ENCODE assay signal across 10 cellular contexts in the genomic region with DNA sequence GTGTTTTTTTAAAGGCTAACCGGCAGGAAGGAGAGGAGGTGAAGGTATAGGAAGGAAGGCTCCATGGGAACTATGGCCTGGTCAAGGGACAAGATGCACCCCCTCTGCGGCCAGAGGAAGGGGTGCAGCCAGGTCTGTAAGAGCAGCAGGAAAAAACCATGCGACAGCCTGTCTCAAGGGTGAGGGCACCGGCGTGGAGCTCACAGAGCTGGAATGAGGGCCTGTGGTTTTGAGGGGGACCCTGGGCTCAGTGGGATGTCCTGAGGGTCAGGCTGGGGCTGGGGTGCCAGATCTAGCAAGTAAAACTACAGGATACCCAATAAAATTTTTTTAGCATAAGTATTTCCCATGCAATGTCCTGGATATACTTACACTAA. TPM values are rescaled to one million over a fixed set of nuclear protein-coding genes. Genes with fewer than 3 reads are reported as not detected.
DNase-seq lines count a peak whose midpoint lies in the region; ATAC-seq, FAIRE-seq and TF ChIP-seq lines count a peak whose summit lies in the region.
"Had no signal": no experiment of that assay in that cellular context is flagged by ENCODE, and none has a peak within 500 bp of the region (broad histone marks: within the 10 kb centered on the region; RNA-seq: fewer than 3 reads in every experiment).

No MANE protein-coding gene starts in this region.

- POLR2A ChIA-PET in GM12878 (lab: Charles Lee) = interaction anchor here (0.6 to 1.4 kb wide), 3 partner anchors 9 to 46 kb away, joined by 3 to 5 read pairs (median 3); a partner anchor contains a TSS

- no peak overlapping the region for H3K18ac ChIP-seq in mesenchymal stem cell (ENCODE audit: low read depth in 1 of 2, low read length in 2 of 2)

- H3K4me1 Mint-ChIP-seq in activated naive CD4-positive, alpha-beta T cell treated with anti-CD3 and anti-CD28 coated beads, Interleukin-2, amount 50 U/mL, for 24 hours = peaks cover 20% of the 10 kb centered on the region

- H3K27ac ChIP-seq in GM12878 (ENCODE audit: control insufficient read depth, insufficient read depth) (peak overlapping the region; percentile 96), mesenchymal stem cell (ENCODE audit: low read length, poor library complexity, severe bottlenecking) (no peak overlapping the region), upper lobe of left lung (peak overlapping the region; percentile 92 to 98 (median 97))

- H3K14ac ChIP-seq in mesenchymal stem cell (ENCODE audit: low read length in 2 of 2) = peak overlapping the region in 1 of 2 experiments; percentile 73

- H3K4me3 ChIP-seq in GM12878 (peak overlapping the region; percentile 93), mesenchymal stem cell (ENCODE audit: insufficient read depth in 1 of 2, low read depth in 1 of 2, low read length in 2 of 2) (peak overlapping the region in 1 of 2 experiments; percentile 94), upper lobe of left lung (peak overlapping the region; percentile 60 to 86 (median 66))

- H3K9ac ChIP-seq in GM12878 (ENCODE audit: control insufficient read depth, insufficient read depth, low read length) = peak overlapping the region; percentile 78
- H3K9ac ChIP-seq in mesenchymal stem cell (ENCODE audit: low read length) = peak overlapping the region; percentile 97

- TSS peak; percentile 74 for BruUV-seq in GM12878 (replicated peaks; lab: Mats Ljungman, UMichigan)

- peaks cover 8 to 16% of the 10 kb centered on the region in 2 experiments; a peak in 3 of 4 replicates for H3K36me3 ChIP-seq in GM12878 (ENCODE audit: control insufficient read depth in 2 of 2, insufficient read depth in 2 of 2, low read length in 1 of 2)
- peaks cover 26 to 39% of the 10 kb centered on the region in 2 experiments for H3K36me3 ChIP-seq in mesenchymal stem cell (ENCODE audit: control insufficient read depth in 1 of 2, insufficient read depth in 2 of 2, low read depth in 1 of 2, low read length in 2 of 2)
- peaks cover 0 to 32% (median 30%) of the 10 kb centered on the region in 4 donors for H3K36me3 ChIP-seq in upper lobe of left lung

- no peak overlapping the region for H2BK12ac ChIP-seq in mesenchymal stem cell (ENCODE audit: low read length in 2 of 2)

- H3K4me1 ChIP-seq in GM12878 (ENCODE audit: control insufficient read depth, insufficient read depth, low read length) (peaks cover 6% of the 10 kb centered on the region; the same call in 1 of the 2 replicates), mesenchymal stem cell (ENCODE audit: control insufficient read depth, insufficient read depth, low read depth, low read length) (peaks cover 17% of the 10 kb centered on the region), upper lobe of left lung (peaks cover 14 to 20% (median 15%) of the 10 kb centered on the region in 4 donors)

- WGBS in GM12878 (ENCODE audit: insufficient coverage, insufficient replicate concordance, low lambda C conversion rate, missing lambda C conversion rate) = 62% methylated on average over 5 of the region's 5 CpGs
- WGBS in mesenchymal stem cell = 71% methylated on average over 5 of the region's 5 CpGs
- 64 to 77% methylated on average over 5 of the region's 5 CpGs for WGBS in upper lobe of left lung, 2 donors

- CTCF ChIA-PET in GM12878 (lab: Yijun Ruan, JAX) = interaction anchor here (1.3 kb wide), 1 partner anchor 10 kb away, joined by 6 read pairs; a partner anchor contains a TSS

- peak overlapping the region; percentile 67 for H4K8ac ChIP-seq in mesenchymal stem cell (ENCODE audit: low read length)

- H2BK15ac ChIP-seq in mesenchymal stem cell (ENCODE audit: low read depth, poor library complexity, severe bottlenecking) = no peak overlapping the region

- H2BK120ac ChIP-seq in mesenchymal stem cell (ENCODE audit: low read depth, low read length) = no peak overlapping the region

- H4K91ac ChIP-seq in mesenchymal stem cell (ENCODE audit: low read length) = peak overlapping the region; percentile 30

- H2AK5ac ChIP-seq in mesenchymal stem cell (ENCODE audit: low read length, severe bottlenecking) = no peak overlapping the region

- peak overlapping the region; percentile 83 for H3K4me3 Mint-ChIP-seq in activated naive CD4-positive, alpha-beta T cell treated with anti-CD3 and anti-CD28 coated beads, Interleukin-2, amount 50 U/mL, for 24 hours

- H3K4me2 ChIP-seq in GM12878 (ENCODE audit: control insufficient read depth, insufficient read depth) = peak overlapping the region; percentile 89
- H3K4me2 ChIP-seq in mesenchymal stem cell (ENCODE audit: low read length, poor library complexity, severe bottlenecking) = peak overlapping the region; percentile 82

- TF ChIP-seq POLR2A in GM12878 (IDR thresholded peaks at IDR 0.05; ENCODE audit: low read depth, low read length) = no peak
- no peak for TF ChIP-seq POLR2A in upper lobe of left lung (IDR thresholded peaks at IDR 0.05)

- H3K4ac ChIP-seq in mesenchymal stem cell (ENCODE audit: low read depth in 1 of 2, low read length in 2 of 2) = no peak overlapping the region

- peaks cover 20% of the 10 kb centered on the region for H3K79me2 ChIP-seq in GM12878 (ENCODE audit: control insufficient read depth, insufficient read depth, low read length)

- H2BK5ac ChIP-seq in mesenchymal stem cell (ENCODE audit: low read depth, low read length, poor library complexity, severe bottlenecking) = no peak overlapping the region

- no peak for FAIRE-seq in GM12878 (lab: Jason Lieb, UNC)
- FAIRE-seq: islet of Langerhans had no signal

- intact Hi-C loops in GM12878 (cut with micrococcal nuclease; ENCODE audit: unreplicated experiment) = loop anchor here (5.0 kb wide), 1 partner anchor 48 kb away; a partner anchor contains a TSS

- no peaks in the 10 kb centered on the region for H4K20me1 ChIP-seq in GM12878 (ENCODE audit: control insufficient read depth, insufficient read depth)

- peak overlapping the region; percentile 82 for H3K27ac Mint-ChIP-seq in activated naive CD4-positive, alpha-beta T cell treated with anti-CD3 and anti-CD28 coated beads, Interleukin-2, amount 50 U/mL, for 24 hours

- peaks cover 6% of the 10 kb centered on the region for H3K36me3 Mint-ChIP-seq in activated naive CD4-positive, alpha-beta T cell treated with anti-CD3 and anti-CD28 coated beads, Interleukin-2, amount 50 U/mL, for 24 hours

- TF ChIP-seq EP300 in GM12878 (IDR thresholded peaks at IDR 0.05; ENCODE audit: borderline replicate concordance in 1 of 2, control insufficient read depth in 1 of 2, low read depth in 2 of 2, low read length in 2 of 2) = no peak
- TF ChIP-seq EP300 in upper lobe of left lung (IDR thresholded peaks at IDR 0.05) = no peak

- H3K27me3 ChIP-seq in GM12878 (replicated peaks in 1 of 2; ENCODE audit: control insufficient read depth in 2 of 2, insufficient read depth in 2 of 2, low read length in 1 of 2) = no peaks in the 10 kb centered on the region
- peaks cover 8 to 9% of the 10 kb centered on the region in 2 experiments for H3K27me3 ChIP-seq in mesenchymal stem cell (ENCODE audit: control insufficient read depth in 1 of 2, insufficient read depth in 1 of 2, low read length in 2 of 2)
- H3K27me3 ChIP-seq in upper lobe of left lung = no peaks in the 10 kb centered on the region

- SMC1A ChIA-PET in GM12878 (lab: Charles Lee; ENCODE audit: uncharacterized antibody, unreplicated experiment) = no interaction called here

- H2AFZ ChIP-seq in GM12878 (ENCODE audit: control insufficient read depth, low read depth, low read length) = peak overlapping the region; percentile 84
- H2AFZ ChIP-seq in mesenchymal stem cell (ENCODE audit: low read depth, low read length) = peak overlapping the region; percentile 18

- in situ Hi-C loops in GM12878 (cut with MboI) = no loop called here

- TF ChIP-seq RAD21 in GM12878 (IDR thresholded peaks at IDR 0.05; ENCODE audit: insufficient read depth, low read depth, low read length) = no peak

- no peaks in the 10 kb centered on the region for H3K27me3 Mint-ChIP-seq in activated naive CD4-positive, alpha-beta T cell treated with anti-CD3 and anti-CD28 coated beads, Interleukin-2, amount 50 U/mL, for 24 hours

- no peak overlapping the region for H3K23ac ChIP-seq in mesenchymal stem cell (ENCODE audit: low read length in 2 of 2)

- RAD21 ChIA-PET in GM12878 (lab: Charles Lee; ENCODE audit: unreplicated experiment) = interaction anchor here (1.0 kb wide), 1 partner anchor 47 kb away, joined by 3 read pairs; a partner anchor contains a TSS

- no peaks in the 10 kb centered on the region for H3K9me3 Mint-ChIP-seq in activated naive CD4-positive, alpha-beta T cell treated with anti-CD3 and anti-CD28 coated beads, Interleukin-2, amount 50 U/mL, for 24 hours

- H3K9me3 ChIP-seq in GM12878 (replicated peaks; ENCODE audit: control insufficient read depth, insufficient read depth, low read length) (no peaks in the 10 kb centered on the region), mesenchymal stem cell (ENCODE audit: control insufficient read depth, low read length) (peaks cover 6% of the 10 kb centered on the region), upper lobe of left lung (no peaks in the 10 kb centered on the region)

- ATAC-seq in GM12878 = peak; percentile 11
- ATAC-seq in upper lobe of left lung (ENCODE audit: low FRiP score in 2 of 2) = no peak
- ATAC-seq in HG02623 (IDR thresholded peaks at IDR 0.05; ENCODE audit: unreplicated experiment) = no peak

- DNase-seq in activated naive CD4-positive, alpha-beta T cell treated with Interleukin-2 at 50 U/mL for 16 hours = no peak
- DNase-seq in GM12878 (ENCODE audit: low read depth, low spot score) = no peak
- DNase-seq in mesenchymal stem cell = no peak
- no peak for DNase-seq in upper lobe of left lung
- no peak for DNase-seq in hippocampal formation (lab: John Stamatoyannopoulos, UW)
- DNase-seq in T-helper 9 cell = no peak
- DNase-seq: NCI-H524 treated with DMSO at 0.1 percent for 48 hours had no signal

- TF ChIP-seq CTCF in GM12878 (IDR thresholded peaks at IDR 0.05 in 2 of 3, conservative IDR thresholded peaks at IDR 0.05 in 1 of 3; ENCODE audit: control insufficient read depth in 2 of 3, extremely low read depth in 1 of 3, insufficient read depth in 1 of 3, low read depth in 3 of 3, low read length in 3 of 3) (no peak), upper lobe of left lung (IDR thresholded peaks at IDR 0.05) (no peak)

- H3K79me1 ChIP-seq in mesenchymal stem cell (replicated peaks; ENCODE audit: low read length, poor library complexity, severe bottlenecking) = peaks cover 26% of the 10 kb centered on the region

RNA-seq across cellular contexts. Expression of a gene that starts 0.5 kb away (rescaled TPM):
- 15.8 and 21.1 TPM in 2 replicates for total RNA-seq in GM12878 (2013; cell fraction: nucleolus; rRNA removed)
- 72.0 and 80.9 TPM in 2 replicates for total RNA-seq in GM12878 (2014; rRNA removed)
- total RNA-seq in GM12878 (2014; rRNA removed; fragmentation: Illumina TruSeq; extraction: Trizol) = 9.8 and 11.0 TPM in 2 replicates
- 73.7 and 75.4 TPM in 2 replicates for total RNA-seq in GM12878 (2021)
- 18.7 TPM for polyA plus RNA-seq in GM12878 (2011; ENCODE audit: low read depth)
- polyA plus RNA-seq in GM12878 (2011; rRNA removed) = 22.4 and 53.0 TPM in 2 replicates
- polyA plus RNA-seq in GM12878 (2011; cell fraction: cytosol; rRNA removed) = 86.9 and 147 TPM in 2 replicates
- 223 and 241 TPM in 2 replicates for polyA plus RNA-seq in GM12878 (2011; cell fraction: nucleus; rRNA removed)
- 50.5 and 56.3 TPM in 2 replicates for polyA plus RNA-seq in GM12878 (2012)
- 5.7 and 29.1 TPM in 2 replicates for polyA plus RNA-seq in GM12878 (2014; fragmentation: Illumina TruSeq; extraction: Trizol)
- 1 to 10 TPM; 1.0 to 6.3 TPM for polyA plus RNA-seq in GM12878 (2014; fragmentation: Nextera tagmentation; extraction: Ambion mirVana)
- polyA plus RNA-seq in GM12878 (2014; rRNA removed) = 114 and 124 TPM in 2 replicates
- 100 to 1,000 TPM; 111 to 114 TPM for polyA plus RNA-seq in GM12878 (2016; fragmentation: Nextera tagmentation; extraction: Ambion mirVana)
- polyA minus RNA-seq in GM12878 (2011; rRNA and poly(A)+ RNA removed) = 38.3 and 68.1 TPM in 2 replicates
- 23.7 and 33.5 TPM in 2 replicates for polyA minus RNA-seq in GM12878 (2011; cell fraction: cytosol; rRNA and poly(A)+ RNA removed)
- 71.9 and 106 TPM in 2 replicates for polyA minus RNA-seq in GM12878 (2011; cell fraction: nucleus; rRNA and poly(A)+ RNA removed)
- 45.9 TPM for polyA plus RNA-seq in mesenchymal stem cell (2013, experiment 1 of 2)
- 45.0 TPM for polyA plus RNA-seq in mesenchymal stem cell (2013, experiment 2 of 2)
- total RNA-seq in upper lobe of left lung = 10 to 100 TPM; 24.6 to 93.2 (median 47.7) TPM

RNA-seq across cellular contexts. Expression of a gene that starts 5.9 kb away (rescaled TPM):
- total RNA-seq in GM12878 (2013; cell fraction: nucleolus; rRNA removed) = 4.3 and 6.3 TPM in 2 replicates
- 9.1 and 9.6 TPM in 2 replicates for total RNA-seq in GM12878 (2014; rRNA removed)
- total RNA-seq in GM12878 (2014; rRNA removed; fragmentation: Illumina TruSeq; extraction: Trizol) = 1.5 and 2.7 TPM in 2 replicates
- total RNA-seq in GM12878 (2021) = 5.3 and 5.8 TPM in 2 replicates
- 0.43 TPM for polyA plus RNA-seq in GM12878 (2011; ENCODE audit: low read depth)
- polyA plus RNA-seq in GM12878 (2011; rRNA removed) = 0.66 and 1.5 TPM in 2 replicates
- 1.2 and 9.8 TPM in 2 replicates for polyA plus RNA-seq in GM12878 (2011; cell fraction: cytosol; rRNA removed)
- 34.9 and 41.5 TPM in 2 replicates for polyA plus RNA-seq in GM12878 (2011; cell fraction: nucleus; rRNA removed)
- 4.2 and 7.4 TPM in 2 replicates for polyA plus RNA-seq in GM12878 (2012)
- 1.5 TPM in 1 of 2 replicates, not detected in the other for polyA plus RNA-seq in GM12878 (2014; fragmentation: Illumina TruSeq; extraction: Trizol)
- under 1 TPM in 1 of 2 experiments, not detected in 1; 0.58 TPM for polyA plus RNA-seq in GM12878 (2014; fragmentation: Nextera tagmentation; extraction: Ambion mirVana)
- 7.5 and 11.6 TPM in 2 replicates for polyA plus RNA-seq in GM12878 (2014; rRNA removed)
- polyA plus RNA-seq in GM12878 (2016; fragmentation: Nextera tagmentation; extraction: Ambion mirVana) = 1 to 10 TPM in 1 of 2 experiments, under 1 TPM in 1; 0.84 to 1.1 TPM
- polyA minus RNA-seq in GM12878 (2011; rRNA and poly(A)+ RNA removed) = 0.44 and 1.7 TPM in 2 replicates
- 2.4 and 4.0 TPM in 2 replicates for polyA minus RNA-seq in GM12878 (2011; cell fraction: cytosol; rRNA and poly(A)+ RNA removed)
- polyA minus RNA-seq in GM12878 (2011; cell fraction: nucleus; rRNA and poly(A)+ RNA removed) = 5.4 and 10.9 TPM in 2 replicates
- polyA plus RNA-seq in mesenchymal stem cell (2013, experiment 1 of 2) = 1.4 TPM
- 2.1 TPM for polyA plus RNA-seq in mesenchymal stem cell (2013, experiment 2 of 2)
- total RNA-seq in upper lobe of left lung = 10 to 100 TPM in 3 of 6 donors, 1 to 10 TPM in 3; 4.0 to 70.2 (median 10.8) TPM

RNA-seq across cellular contexts. Expression of a gene that starts 8.3 kb away (rescaled TPM):
- total RNA-seq in GM12878 (2013; cell fraction: nucleolus; rRNA removed) = 1.4 and 1.8 TPM in 2 replicates
- total RNA-seq in GM12878 (2014; rRNA removed) (0.05 and 0.11 TPM in 2 replicates), GM12878 (2014; rRNA removed; fragmentation: Illumina TruSeq; extraction: Trizol) (not detected in 2 replicates), GM12878 (2021) (0.33 and 0.53 TPM in 2 replicates), upper lobe of left lung (1 to 10 TPM in 1 of 6 donors, under 1 TPM in 2, not detected in 3; 0.06 to 1.0 (median 0.15) TPM)
- 0.09 TPM for polyA plus RNA-seq in GM12878 (2011; ENCODE audit: low read depth)
- polyA plus RNA-seq in GM12878 (2011; rRNA removed) (0.03 TPM in 2 replicates), GM12878 (2014; fragmentation: Illumina TruSeq; extraction: Trizol) (not detected in 2 replicates), GM12878 (2014; fragmentation: Nextera tagmentation; extraction: Ambion mirVana) (under 1 TPM in 1 of 2 experiments, not detected in 1; 0.08 TPM), GM12878 (2014; rRNA removed) (0.15 and 0.32 TPM in 2 replicates), GM12878 (2016; fragmentation: Nextera tagmentation; extraction: Ambion mirVana) (not detected)
- polyA plus RNA-seq in GM12878 (2011; cell fraction: cytosol; rRNA removed) = 0.04 and 0.05 TPM in 2 replicates
- polyA plus RNA-seq in GM12878 (2011; cell fraction: nucleus; rRNA removed) = 0.91 and 1.1 TPM in 2 replicates
- polyA plus RNA-seq in GM12878 (2012) = 0.37 and 0.49 TPM in 2 replicates
- polyA minus RNA-seq in GM12878 (2011; rRNA and poly(A)+ RNA removed) = not detected in 2 replicates
- not detected in 2 replicates for polyA minus RNA-seq in GM12878 (2011; cell fraction: cytosol; rRNA and poly(A)+ RNA removed)
- not detected in 2 replicates for polyA minus RNA-seq in GM12878 (2011; cell fraction: nucleus; rRNA and poly(A)+ RNA removed)
- polyA plus RNA-seq in mesenchymal stem cell (2013, experiment 1 of 2) = 0.12 TPM
- 0.08 TPM for polyA plus RNA-seq in mesenchymal stem cell (2013, experiment 2 of 2)

RNA-seq across cellular contexts. Expression of a gene that starts 9.9 kb away (rescaled TPM):
- 13.3 and 13.5 TPM in 2 replicates for total RNA-seq in GM12878 (2013; cell fraction: nucleolus; rRNA removed)
- 22.4 and 25.4 TPM in 2 replicates for total RNA-seq in GM12878 (2014; rRNA removed)
- total RNA-seq in GM12878 (2014; rRNA removed; fragmentation: Illumina TruSeq; extraction: Trizol) = 9.4 and 10.8 TPM in 2 replicates
- 25.7 and 26.1 TPM in 2 replicates for total RNA-seq in GM12878 (2021)
- 2.5 TPM for polyA plus RNA-seq in GM12878 (2011; ENCODE audit: low read depth)
- 4.1 and 6.4 TPM in 2 replicates for polyA plus RNA-seq in GM12878 (2011; rRNA removed)
- polyA plus RNA-seq in GM12878 (2011; cell fraction: cytosol; rRNA removed) = 7.4 and 14.2 TPM in 2 replicates
- polyA plus RNA-seq in GM12878 (2011; cell fraction: nucleus; rRNA removed) = 26.4 and 33.0 TPM in 2 replicates
- 7.3 and 9.3 TPM in 2 replicates for polyA plus RNA-seq in GM12878 (2012)
- polyA plus RNA-seq in GM12878 (2014; fragmentation: Illumina TruSeq; extraction: Trizol) = 2.2 and 5.6 TPM in 2 replicates
- polyA plus RNA-seq in GM12878 (2014; fragmentation: Nextera tagmentation; extraction: Ambion mirVana) = 1 to 10 TPM in 1 of 2 experiments, under 1 TPM in 1; 0.42 to 5.0 TPM
- 28.0 and 34.9 TPM in 2 replicates for polyA plus RNA-seq in GM12878 (2014; rRNA removed)
- 10 to 100 TPM; 13.4 to 25.4 TPM for polyA plus RNA-seq in GM12878 (2016; fragmentation: Nextera tagmentation; extraction: Ambion mirVana)
- 3.1 and 5.9 TPM in 2 replicates for polyA minus RNA-seq in GM12878 (2011; rRNA and poly(A)+ RNA removed)
- 4.1 and 5.5 TPM in 2 replicates for polyA minus RNA-seq in GM12878 (2011; cell fraction: cytosol; rRNA and poly(A)+ RNA removed)
- polyA minus RNA-seq in GM12878 (2011; cell fraction: nucleus; rRNA and poly(A)+ RNA removed) = 9.1 and 16.8 TPM in 2 replicates
- 22.1 TPM for polyA plus RNA-seq in mesenchymal stem cell (2013, experiment 1 of 2)
- 22.2 TPM for polyA plus RNA-seq in mesenchymal stem cell (2013, experiment 2 of 2)
- 10 to 100 TPM; 18.6 to 32.5 (median 21.7) TPM for total RNA-seq in upper lobe of left lung

RNA-seq across cellular contexts. Expression of a gene that starts 18.7 kb away (rescaled TPM):
- total RNA-seq in GM12878 (2013; cell fraction: nucleolus; rRNA removed) = 52.9 and 53.6 TPM in 2 replicates
- 26.0 and 36.5 TPM in 2 replicates for total RNA-seq in GM12878 (2014; rRNA removed)
- 6.0 and 6.9 TPM in 2 replicates for total RNA-seq in GM12878 (2014; rRNA removed; fragmentation: Illumina TruSeq; extraction: Trizol)
- 27.8 and 33.2 TPM in 2 replicates for total RNA-seq in GM12878 (2021)
- 3.8 TPM for polyA plus RNA-seq in GM12878 (2011; ENCODE audit: low read depth)
- 3.1 and 10.8 TPM in 2 replicates for polyA plus RNA-seq in GM12878 (2011; rRNA removed)
- 11.5 and 28.4 TPM in 2 replicates for polyA plus RNA-seq in GM12878 (2011; cell fraction: cytosol; rRNA removed)
- 140 and 186 TPM in 2 replicates for polyA plus RNA-seq in GM12878 (2011; cell fraction: nucleus; rRNA removed)
- polyA plus RNA-seq in GM12878 (2012) = 14.9 and 18.6 TPM in 2 replicates
- 0.32 and 2.3 TPM in 2 replicates for polyA plus RNA-seq in GM12878 (2014; fragmentation: Illumina TruSeq; extraction: Trizol)
- 1 to 10 TPM in 1 of 2 experiments, under 1 TPM in 1; 0.23 to 2.1 TPM for polyA plus RNA-seq in GM12878 (2014; fragmentation: Nextera tagmentation; extraction: Ambion mirVana)
- 26.7 and 34.0 TPM in 2 replicates for polyA plus RNA-seq in GM12878 (2014; rRNA removed)
- 10 to 100 TPM; 18.2 to 25.6 TPM for polyA plus RNA-seq in GM12878 (2016; fragmentation: Nextera tagmentation; extraction: Ambion mirVana)
- polyA minus RNA-seq in GM12878 (2011; rRNA and poly(A)+ RNA removed) = 6.8 and 16.1 TPM in 2 replicates
- 7.1 and 8.9 TPM in 2 replicates for polyA minus RNA-seq in GM12878 (2011; cell fraction: cytosol; rRNA and poly(A)+ RNA removed)
- polyA minus RNA-seq in GM12878 (2011; cell fraction: nucleus; rRNA and poly(A)+ RNA removed) = 28.9 and 32.5 TPM in 2 replicates
- 9.4 TPM for polyA plus RNA-seq in mesenchymal stem cell (2013, experiment 1 of 2)
- 9.8 TPM for polyA plus RNA-seq in mesenchymal stem cell (2013, experiment 2 of 2)
- total RNA-seq in upper lobe of left lung = 100 to 1,000 TPM in 1 of 6 donors, 10 to 100 TPM in 5; 24.9 to 153 (median 32.9) TPM
